27 cellular contexts compared by ENCODE assay signal in the genomic region with DNA sequence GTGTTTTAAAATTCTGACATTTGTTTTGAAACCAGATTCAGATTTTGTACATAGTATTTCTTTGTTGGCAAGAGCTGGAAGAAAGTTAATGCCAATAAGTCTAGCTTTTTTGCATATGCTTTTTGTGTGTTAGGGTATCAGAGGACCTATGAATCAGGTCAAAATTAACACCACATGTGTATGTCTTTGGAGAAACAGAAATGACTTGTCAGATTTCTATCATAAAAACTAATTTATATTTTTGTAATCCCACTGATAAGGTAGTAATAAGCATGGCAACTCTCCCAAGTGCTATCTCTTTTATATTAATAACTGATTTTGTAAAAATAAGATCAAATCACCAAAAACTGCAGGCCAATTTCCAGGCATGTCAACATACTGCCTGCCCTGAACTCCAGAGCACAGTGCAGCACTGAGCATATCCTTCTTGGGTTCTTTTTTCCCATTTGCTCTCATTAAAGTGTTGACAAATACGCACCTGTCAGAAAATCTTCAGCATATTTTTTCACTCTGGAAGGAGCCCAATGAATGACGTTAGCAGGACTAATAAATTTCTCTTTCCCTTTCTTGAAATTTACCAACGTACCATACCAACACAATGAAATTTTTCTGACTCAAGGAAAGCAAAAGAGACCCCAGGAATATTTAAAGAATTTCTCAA.
DNase-seq lines count a peak whose midpoint lies in the region; ATAC-seq and TF ChIP-seq lines count a peak whose summit lies in the region.
"Had no signal": no experiment of that assay in that cellular context is flagged by ENCODE, and none has a peak within 500 bp of the region (broad histone marks: within the 10 kb centered on the region; RNA-seq: fewer than 3 reads in every experiment).

No MANE protein-coding gene starts in this region.

- peaks cover 6% of the 10 kb centered on the region for H3K36me3 Mint-ChIP-seq in neural progenitor cell
- H3K36me3 Mint-ChIP-seq in T-helper 17 cell (ENCODE audit: low read depth): no peaks in the 10 kb centered on the region
- H3K36me3 Mint-ChIP-seq: activated naive CD8-positive, alpha-beta T cell had no signal

- H3K79me2 ChIP-seq in SK-N-SH (ENCODE audit: insufficient read depth) (peaks cover 100% of the 10 kb centered on the region), neural progenitor cell (ENCODE audit: low read depth) (peaks cover 77% of the 10 kb centered on the region)

- H3K4me2 ChIP-seq in SK-N-SH (no peak overlapping the region; the same call in 1 of the 2 replicates), neural progenitor cell (no peak overlapping the region)
- H3K4me2 ChIP-seq: BLaER1 had no signal

- peaks cover 5% of the 10 kb centered on the region for H3K9me3 Mint-ChIP-seq in neural progenitor cell

- peak; percentile 52 for DNase-seq in AG09319 (ENCODE audit: extremely low read depth, low read depth)
- DNase-seq in SK-N-SH: no peak
- peak; percentile 82 for DNase-seq in fibroblast of the aortic adventitia (ENCODE audit: low read depth)
- DNase-seq in neural progenitor cell (ENCODE audit: low spot score): no peak
- no peak for DNase-seq in NCI-H1417 treated with DMSO at 0.1 percent for 48 hours (lab: John Stamatoyannopoulos, UW)
- DNase-seq in T-helper 17 cell: no peak
- DNase-seq: activated effector memory CD4-positive, alpha-beta T cell treated with Interleukin-2 at 50 U/mL for 16 hours; activated T-cell treated with anti-CD3 and anti-CD28 coated beads for 4 hours; aorta; DMS53; GOT3; head of caudate nucleus; left cardiac atrium; naive B cell; NCI-H1417; NCI-H446; NCI-H82; ovary; retina; T-helper 2 cell; trophoblast cell had no signal

- POLR2A ChIA-PET in SK-N-SH (lab: Yijun Ruan, JAX): interaction anchor here (0.7 to 1.1 kb wide), 2 partner anchors 12 to 193 kb away, joined by 3 to 4 read pairs; no protein-coding TSS in a partner anchor

- H3K4me3 Mint-ChIP-seq in neural progenitor cell: no peak overlapping the region
- H3K4me3 Mint-ChIP-seq in T-helper 17 cell: no peak overlapping the region
- H3K4me3 Mint-ChIP-seq: activated naive CD8-positive, alpha-beta T cell; IgD-negative memory B cell; naive B cell had no signal

- TF ChIP-seq EP300 in SK-N-SH (IDR thresholded peaks at IDR 0.05; ENCODE audit: borderline replicate concordance in 1 of 2, low read depth in 1 of 2, low read length in 1 of 2): peak in 1 of 2 experiments; percentile 77; a peak in 2 of 4 replicates

- H4K20me1 ChIP-seq in SK-N-SH (ENCODE audit: insufficient read depth): peaks cover 52% of the 10 kb centered on the region
- peaks cover 8% of the 10 kb centered on the region for H4K20me1 ChIP-seq in neural progenitor cell (ENCODE audit: low read depth)
- H4K20me1 ChIP-seq: BLaER1 had no signal

- H3K27me3 Mint-ChIP-seq in neural progenitor cell (ENCODE audit: insufficient read depth, low read depth) (no peaks in the 10 kb centered on the region), T-helper 17 cell (peaks cover 15% of the 10 kb centered on the region)
- H3K27me3 Mint-ChIP-seq: IgD-negative memory B cell, naive B cell had no signal

- no peak overlapping the region for H3K27ac Mint-ChIP-seq in neural progenitor cell
- H3K27ac Mint-ChIP-seq in T-helper 17 cell: no peak overlapping the region
- H3K27ac Mint-ChIP-seq: activated naive CD8-positive, alpha-beta T cell; IgD-negative memory B cell had no signal

- no peaks in the 10 kb centered on the region for H3K9me2 ChIP-seq in SK-N-SH

- H3K4me3 ChIP-seq in SK-N-SH (ENCODE audit: low read depth in 2 of 2, low read length in 1 of 2) (no peak overlapping the region), fibroblast of the aortic adventitia (ENCODE audit: low read depth, low read length) (no peak overlapping the region), neural progenitor cell (no peak overlapping the region)
- H3K4me3 ChIP-seq: BLaER1, esophagus muscularis mucosa, ovary had no signal

- H3F3A ChIP-seq in SK-N-SH (replicated peaks; ENCODE audit: insufficient read depth): peaks cover 30% of the 10 kb centered on the region
- H3F3A ChIP-seq in neural progenitor cell (ENCODE audit: low read depth): peaks cover 33% of the 10 kb centered on the region

- H3K27me3 ChIP-seq in SK-N-SH (ENCODE audit: insufficient read depth): no peaks in the 10 kb centered on the region
- no peaks in the 10 kb centered on the region for H3K27me3 ChIP-seq in neural progenitor cell
- H3K27me3 ChIP-seq: BLaER1, esophagus muscularis mucosa, ovary had no signal

- 78% methylated on average over 3 of the region's 3 CpGs for WGBS in SK-N-SH (ENCODE audit: low lambda C conversion rate)

- H3K9ac ChIP-seq in SK-N-SH: no peak overlapping the region
- H3K9ac ChIP-seq in neural progenitor cell: no peak overlapping the region
- H3K9ac ChIP-seq: BLaER1 had no signal

- H2AFZ ChIP-seq in SK-N-SH (ENCODE audit: low read depth) (no peak overlapping the region), neural progenitor cell (replicated peaks) (no peak overlapping the region)

- peaks cover 9 to 32% of the 10 kb centered on the region in 2 experiments for H3K4me1 ChIP-seq in SK-N-SH (ENCODE audit: control insufficient read depth in 1 of 2, insufficient read depth in 2 of 2, low read depth in 1 of 2, low read length in 1 of 2)
- H3K4me1 ChIP-seq in neural progenitor cell: peaks cover 62% of the 10 kb centered on the region

- CTCF ChIA-PET in SK-N-SH (lab: Yijun Ruan, JAX): interaction anchor here (1.0 kb wide), 1 partner anchor 20 kb away, joined by 3 read pairs; no protein-coding TSS in a partner anchor

- H3K27ac ChIP-seq in SK-N-SH (ENCODE audit: low read depth in 2 of 2, low read length in 1 of 2) (peak overlapping the region; percentile 58 to 93), neural progenitor cell (peak overlapping the region; percentile 14)
- H3K27ac ChIP-seq: BLaER1, esophagus muscularis mucosa, ovary had no signal

- H3K9me3 ChIP-seq in SK-N-SH (no peaks in the 10 kb centered on the region), neural progenitor cell (ENCODE audit: low read depth) (no peaks in the 10 kb centered on the region), T-helper 17 cell (ENCODE audit: control insufficient read depth, low read length, poor library complexity, severe bottlenecking) (no peaks in the 10 kb centered on the region)
- H3K9me3 ChIP-seq: esophagus muscularis mucosa, ovary had no signal

- TF ChIP-seq CTCF in AG09319 (IDR thresholded peaks at IDR 0.05; ENCODE audit: low read depth, low read length): no peak
- no peak for TF ChIP-seq CTCF in SK-N-SH (IDR thresholded peaks at IDR 0.05)
- TF ChIP-seq CTCF in fibroblast of the aortic adventitia (IDR thresholded peaks at IDR 0.05; ENCODE audit: insufficient read depth, low read length): no peak
- TF ChIP-seq CTCF in neural progenitor cell (IDR thresholded peaks at IDR 0.05): no peak

- TF ChIP-seq RAD21 in SK-N-SH (IDR thresholded peaks at IDR 0.05; ENCODE audit: low read length): no peak

- H3K4me1 Mint-ChIP-seq in neural progenitor cell: peaks cover 61% of the 10 kb centered on the region
- H3K4me1 Mint-ChIP-seq in T-helper 17 cell: no peaks in the 10 kb centered on the region

- H3K36me3 ChIP-seq in SK-N-SH (replicated peaks in 1 of 2; ENCODE audit: control insufficient read depth in 1 of 2, insufficient read depth in 2 of 2, low read length in 1 of 2) (peaks cover 0 to 7% of the 10 kb centered on the region in 2 experiments), neural progenitor cell (no peaks in the 10 kb centered on the region)
- H3K36me3 ChIP-seq: esophagus muscularis mucosa, ovary had no signal

- ATAC-seq in HG03175 (IDR thresholded peaks at IDR 0.05; ENCODE audit: unreplicated experiment): no peak
- no peak for ATAC-seq in HG03521 (IDR thresholded peaks at IDR 0.05; ENCODE audit: unreplicated experiment)
- ATAC-seq in T-helper 17 cell: no peak

TF ChIP-seq in SK-N-SH, 30 proteins besides CTCF, POLR2A, EP300 and RAD21 (continues in another document):
- TF ChIP-seq FOXJ3 (CRISPR knock-in tag; IDR thresholded peaks at IDR 0.05) (no peak), GATA2 (CRISPR knock-in tag; IDR thresholded peaks at IDR 0.05) (peak; percentile 44), SIN3A (IDR thresholded peaks at IDR 0.05; ENCODE audit: borderline replicate concordance, low read depth, low read length) (no peak)
- TF ChIP-seq, protein P1, sequence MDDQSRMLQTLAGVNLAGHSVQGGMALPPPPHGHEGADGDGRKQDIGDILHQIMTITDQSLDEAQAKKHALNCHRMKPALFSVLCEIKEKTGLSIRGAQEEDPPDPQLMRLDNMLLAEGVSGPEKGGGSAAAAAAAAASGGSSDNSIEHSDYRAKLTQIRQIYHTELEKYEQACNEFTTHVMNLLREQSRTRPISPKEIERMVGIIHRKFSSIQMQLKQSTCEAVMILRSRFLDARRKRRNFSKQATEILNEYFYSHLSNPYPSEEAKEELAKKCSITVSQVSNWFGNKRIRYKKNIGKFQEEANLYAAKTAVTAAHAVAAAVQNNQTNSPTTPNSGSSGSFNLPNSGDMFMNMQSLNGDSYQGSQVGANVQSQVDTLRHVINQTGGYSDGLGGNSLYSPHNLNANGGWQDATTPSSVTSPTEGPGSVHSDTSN (IDR thresholded peaks at IDR 0.05): 0 out of 2 replicates have a peak, but pooled peaks have one; percentile 7
- TF ChIP-seq, protein P2, sequence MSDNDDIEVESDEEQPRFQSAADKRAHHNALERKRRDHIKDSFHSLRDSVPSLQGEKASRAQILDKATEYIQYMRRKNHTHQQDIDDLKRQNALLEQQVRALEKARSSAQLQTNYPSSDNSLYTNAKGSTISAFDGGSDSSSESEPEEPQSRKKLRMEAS (IDR thresholded peaks at IDR 0.05; ENCODE audit: low read depth): no peak

Comparison
In these comparisons a context has a peak if more than half of its experiments do, and no peak if none do; other contexts are left out.
1. DNase-seq: peak in AG09319 (single experiment) and fibroblast of the aortic adventitia (single experiment); none in SK-N-SH (single experiment), neural progenitor cell (single experiment), NCI-H1417 treated with DMSO at 0.1 percent for 48 hours (single experiment) and T-helper 17 cell (0 of 3).